32 cellular contexts compared by ENCODE assay signal in the genomic region with DNA sequence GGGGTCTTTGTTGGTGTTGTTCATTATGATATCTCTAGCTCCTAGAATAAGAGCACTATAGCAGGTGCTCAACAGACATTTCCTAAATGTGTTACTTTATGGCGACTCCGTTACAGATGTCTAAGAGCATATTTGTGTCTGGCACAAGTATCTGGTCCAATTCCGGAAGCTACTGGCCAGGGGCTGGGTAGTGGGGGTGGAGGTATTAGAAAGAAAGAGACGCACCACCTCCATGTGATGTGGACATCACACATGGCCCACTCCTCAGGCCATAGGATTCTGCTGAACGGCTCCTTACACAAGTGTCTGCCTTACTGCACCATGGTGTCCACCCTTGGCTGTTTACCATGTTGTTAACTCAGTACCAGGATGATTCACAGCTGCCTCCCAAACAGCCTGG.
"Had no signal": no experiment of that assay in that cellular context is flagged by ENCODE, and none has a peak within 500 bp of the region (broad histone marks: within the 10 kb centered on the region; RNA-seq: fewer than 3 reads in every experiment).

No MANE protein-coding gene starts in this region.

- H3K27ac ChIP-seq: adrenal gland, ascending aorta, body of pancreas, brain microvascular endothelial cell, breast epithelium, cardiac muscle cell had no signal

- H3K4me3 ChIP-seq: adrenal gland, ascending aorta, body of pancreas, breast epithelium, cardiac muscle cell had no signal

- H3K9me3 ChIP-seq: adrenal gland, ascending aorta, body of pancreas, breast epithelium had no signal

- ATAC-seq: activated naive CD4-positive, alpha-beta T cell treated with anti-CD3 and anti-CD28 coated beads, Interleukin-2, amount 50 U/mL, for 72 hours; activated naive CD8-positive, alpha-beta T cell treated with anti-CD3 and anti-CD28 coated beads, Interleukin-2, amount 50 U/mL, for 24 hours; activated T-cell treated with anti-CD3 and anti-CD28 coated beads, Interleukin-2, amount 50 U/mL, for 4 hours; activated T-cell treated with anti-CD3 and anti-CD28 coated beads, Interleukin-2, amount 50 U/mL, for 72 hours; activated T-helper 17 cell treated with anti-CD3 and anti-CD28 coated beads, Interleukin-2, amount 50 U/mL, for 72 hours; body of pancreas had no signal

- H3K36me3 ChIP-seq: adrenal gland, ascending aorta, brain microvascular endothelial cell, breast epithelium, cardiac muscle cell had no signal

- DNase-seq: activated effector memory CD4-positive, alpha-beta T cell treated with anti-CD3 and anti-CD28 coated beads, Interleukin-2, amount 50 U/mL, for 16 hours; activated effector memory CD4-positive, alpha-beta T cell treated with Interleukin-2 at 50 U/mL for 16 hours; activated gamma-delta T cell; activated gamma-delta T cell treated with Interleukin-2 at 50 U/mL for 16 hours; activated naive CD4-positive, alpha-beta T cell; activated naive CD4-positive, alpha-beta T cell treated with anti-CD3 and anti-CD28 coated beads for 36 hours; activated naive CD4-positive, alpha-beta T cell treated with anti-CD3 and anti-CD28 coated beads, Interleukin-2, amount 10 ng/mL, durations not matched to agents 7 days and 5 days; activated naive CD4-positive, alpha-beta T cell treated with anti-CD3 and anti-CD28 coated beads, Interleukin-2, amount 50 U/mL, for 16 hours; activated naive CD4-positive, alpha-beta T cell treated with Interleukin-2 at 50 U/mL for 16 hours; activated naive CD8-positive, alpha-beta T cell treated with anti-CD3 and anti-CD28 coated beads for 36 hours; activated naive CD8-positive, alpha-beta T cell treated with anti-CD3 and anti-CD28 coated beads, Interleukin-2, amount 10 ng/mL, durations not matched to agents 7 days and 5 days; activated naive CD8-positive, alpha-beta T cell treated with anti-CD3 and anti-CD28 coated beads, Interleukin-2, amount 50 U/mL, for 24 hours; activated T-cell treated with anti-CD3 and anti-CD28 coated beads, Interleukin-2, amount 50 U/mL, for 1 hour; activated T-cell treated with anti-CD3 and anti-CD28 coated beads, Interleukin-2, amount 50 U/mL, for 24 hours; activated T-cell treated with anti-CD3 and anti-CD28 coated beads, Interleukin-2, amount 50 U/mL, for 4 hours; activated T-cell treated with anti-CD3 and anti-CD28 coated beads, Interleukin-2, amount 50 U/mL, for 48 hours; activated T-cell treated with anti-CD3 and anti-CD28 coated beads, Interleukin-2, amount 50 U/mL, for 72 hours; adrenal gland; amniotic stem cell; amygdala; anterior cingulate cortex; aorta; body of pancreas; brain microvascular endothelial cell; caudate nucleus; central memory CD4-positive, alpha-beta T cell; cerebellar nuclear complex had no signal

- H3K4me1 ChIP-seq: adrenal gland, ascending aorta, body of pancreas, breast epithelium had no signal

- H3K27me3 ChIP-seq: adrenal gland, ascending aorta, body of pancreas, brain microvascular endothelial cell, cardiac muscle cell had no signal
